8 cellular contexts compared by ENCODE assay signal in the genomic region with DNA sequence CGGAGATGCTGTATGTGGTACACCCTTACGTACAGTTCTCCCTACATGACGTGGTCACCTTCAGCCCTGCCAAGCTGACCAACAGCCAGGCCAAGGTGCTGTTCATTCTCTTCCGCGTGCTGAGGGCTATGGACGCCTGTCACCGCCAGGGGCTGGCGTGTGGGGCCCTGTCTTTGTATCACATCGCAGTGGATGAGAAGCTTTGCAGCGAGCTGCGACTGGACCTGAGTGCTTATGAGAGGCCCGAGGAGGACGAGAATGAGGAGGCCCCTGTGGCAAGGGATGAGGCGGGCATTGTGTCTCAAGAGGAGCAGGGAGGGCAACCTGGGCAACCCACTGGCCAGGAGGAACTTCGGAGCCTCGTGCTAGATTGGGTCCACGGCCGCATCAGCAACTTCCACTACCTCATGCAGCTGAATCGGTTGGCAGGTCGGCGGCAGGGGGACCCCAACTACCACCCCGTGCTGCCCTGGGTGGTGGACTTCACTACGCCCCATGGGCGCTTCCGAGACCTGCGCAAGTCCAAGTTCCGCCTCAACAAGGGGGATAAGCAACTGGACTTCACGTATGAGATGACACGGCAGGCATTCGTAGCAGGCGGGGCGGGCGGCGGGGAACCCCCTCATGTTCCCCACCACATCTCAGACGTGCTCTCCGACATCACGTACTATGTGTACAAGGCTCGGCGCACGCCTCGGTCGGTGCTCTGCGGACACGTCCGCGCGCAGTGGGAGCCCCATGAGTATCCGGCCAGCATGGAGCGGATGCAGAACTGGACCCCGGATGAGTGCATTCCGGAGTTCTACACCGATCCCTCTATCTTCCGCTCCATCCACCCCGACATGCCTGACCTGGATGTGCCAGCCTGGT. TPM values are rescaled to one million over a fixed set of nuclear protein-coding genes. Genes with fewer than 3 reads are reported as not detected.
DNase-seq lines count a peak whose midpoint lies in the region; ATAC-seq and TF ChIP-seq lines count a peak whose summit lies in the region.

No MANE protein-coding gene starts in this region.

- H3K4me3 ChIP-seq in NB4 (ENCODE audit: low read depth, low read length) (peak overlapping the region; percentile 62), duodenal mucosa (ENCODE audit: low read depth in 1 of 2, low read length in 2 of 2) (peak overlapping the region; percentile 86 to 88), neutrophil (ENCODE audit: low read depth in 1 of 2, low read length in 1 of 2) (peak overlapping the region; percentile 77 to 84)

- H3K27me3 Mint-ChIP-seq in CD4-positive, alpha-beta T cell, result no peaks in the 10 kb centered on the region

- peaks cover 31% of the 10 kb centered on the region for H3K4me1 Mint-ChIP-seq in CD4-positive, alpha-beta T cell (ENCODE audit: low read depth)

- peak overlapping the region; percentile 48 to 57 for H3K9ac ChIP-seq in duodenal mucosa (ENCODE audit: low read depth in 1 of 2, low read length in 2 of 2)

- intact Hi-C loops in CD4-positive, alpha-beta T cell (cut with DNase I, micrococcal nuclease), result loop anchor here in 1 of 2 experiments (2.0 to 10.0 kb wide), 2 partner anchors 103 to 559 kb away; partner anchors contain the start of gene SMYD4

- peaks cover 4 to 29% of the 10 kb centered on the region in 2 donors for H3K36me3 ChIP-seq in duodenal mucosa (ENCODE audit: control insufficient read depth in 1 of 2, insufficient read depth in 2 of 2, low read length in 2 of 2)
- H3K36me3 ChIP-seq in neutrophil, result peaks cover 23% of the 10 kb centered on the region

- H3K36me3 Mint-ChIP-seq in CD4-positive, alpha-beta T cell (ENCODE audit: low read depth), result peaks cover 33% of the 10 kb centered on the region

- H3K4me1 ChIP-seq in duodenal mucosa (ENCODE audit: control insufficient read depth in 1 of 2, insufficient read depth in 2 of 2, low read length in 2 of 2), result peaks cover 15 to 28% of the 10 kb centered on the region in 2 donors
- peaks cover 16 to 20% of the 10 kb centered on the region in 2 experiments for H3K4me1 ChIP-seq in neutrophil (ENCODE audit: control insufficient read depth in 1 of 2, insufficient read depth in 1 of 2, low read depth in 1 of 2, low read length in 1 of 2)

- DNase-seq in CD4-positive, alpha-beta T cell, result no peak
- no peak for DNase-seq in NB4 (ENCODE audit: low read depth)
- no peak for DNase-seq in NCI-H1417 treated with DMSO at 0.1 percent for 48 hours (lab: John Stamatoyannopoulos, UW)
- no peak for DNase-seq in NCI-H1694 (lab: John Stamatoyannopoulos, UW)
- no peak for DNase-seq in NCI-H187 (lab: John Stamatoyannopoulos, UW)

- peak overlapping the region; percentile 67 for H3K27ac Mint-ChIP-seq in CD4-positive, alpha-beta T cell

- H3K9me3 Mint-ChIP-seq in CD4-positive, alpha-beta T cell, result no peaks in the 10 kb centered on the region

- ATAC-seq in CD4-positive, alpha-beta T cell (ENCODE audit: poor library complexity), result no peak
- ATAC-seq in GM18502 (IDR thresholded peaks at IDR 0.05; ENCODE audit: poor library complexity, unreplicated experiment), result no peak

- peak overlapping the region; percentile 86 for H3K4me3 Mint-ChIP-seq in CD4-positive, alpha-beta T cell

- CTCF ChIA-PET in CD4-positive, alpha-beta T cell (lab: Charles Lee), result no interaction called here

- no peak for TF ChIP-seq CTCF in CD4-positive, alpha-beta T cell (IDR thresholded peaks at IDR 0.05)
- TF ChIP-seq CTCF in NB4 (IDR thresholded peaks at IDR 0.05; ENCODE audit: low read depth, low read length), result no peak
- no peak for TF ChIP-seq CTCF in neutrophil (IDR thresholded peaks at IDR 0.05)

- H3K27ac ChIP-seq in CD4-positive, alpha-beta T cell (ENCODE audit: low read depth, low read length), result no peak overlapping the region
- H3K27ac ChIP-seq in duodenal mucosa (ENCODE audit: low read depth, low read length) (no peak overlapping the region), neutrophil (no peak overlapping the region)

- POLR2A ChIA-PET in CD4-positive, alpha-beta T cell (lab: Charles Lee), result interaction anchor here (1.9 to 3.1 kb wide), 3 partner anchors 38 to 104 kb away, joined by 6 to 16 read pairs (median 8); partner anchors contain the start of genes RPA1 and SMYD4

- no peak for TF ChIP-seq POLR2A in NB4 (IDR thresholded peaks at IDR 0.05; ENCODE audit: extremely low read depth, insufficient read length)

- no peaks in the 10 kb centered on the region for H3K9me3 ChIP-seq in CD4-positive, alpha-beta T cell (ENCODE audit: control insufficient read depth, low read length)
- H3K9me3 ChIP-seq in duodenal mucosa (ENCODE audit: control insufficient read depth in 1 of 2, low read length in 2 of 2) (no peaks in the 10 kb centered on the region), neutrophil (no peaks in the 10 kb centered on the region)

- no peaks in the 10 kb centered on the region for H3K27me3 ChIP-seq in CD4-positive, alpha-beta T cell (ENCODE audit: control insufficient read depth, insufficient read depth, low read length)
- H3K27me3 ChIP-seq in duodenal mucosa (ENCODE audit: control insufficient read depth in 1 of 2, insufficient read depth in 2 of 2, low read length in 2 of 2), result no peaks in the 10 kb centered on the region
- H3K27me3 ChIP-seq in neutrophil, result no peaks in the 10 kb centered on the region

RNA-seq across cellular contexts. Expression of gene WDR81, which starts 1.4 kb away (rescaled TPM):
- 10 to 100 TPM; 24.8 to 25.0 TPM for total RNA-seq in CD4-positive, alpha-beta T cell

RNA-seq across cellular contexts. Expression of gene TLCD2, which starts 15.7 kb away (rescaled TPM):
- under 1 TPM; 0.19 to 0.34 TPM for total RNA-seq in CD4-positive, alpha-beta T cell

RNA-seq across cellular contexts. Expression of gene SERPINF2, which starts 16.8 kb away (rescaled TPM):
- under 1 TPM; 0.49 to 0.59 TPM for total RNA-seq in CD4-positive, alpha-beta T cell

RNA-seq across cellular contexts. Expression of gene SERPINF1, which starts 36.0 kb away (rescaled TPM):
- total RNA-seq in CD4-positive, alpha-beta T cell, result 1 to 10 TPM; 3.0 to 4.8 TPM

RNA-seq across cellular contexts. Expression of gene PRPF8, which starts 41.2 kb away (rescaled TPM):
- 100 to 1,000 TPM; 550 to 572 TPM for total RNA-seq in CD4-positive, alpha-beta T cell
